ENCODE assay signal across 8 cellular contexts in the genomic region with DNA sequence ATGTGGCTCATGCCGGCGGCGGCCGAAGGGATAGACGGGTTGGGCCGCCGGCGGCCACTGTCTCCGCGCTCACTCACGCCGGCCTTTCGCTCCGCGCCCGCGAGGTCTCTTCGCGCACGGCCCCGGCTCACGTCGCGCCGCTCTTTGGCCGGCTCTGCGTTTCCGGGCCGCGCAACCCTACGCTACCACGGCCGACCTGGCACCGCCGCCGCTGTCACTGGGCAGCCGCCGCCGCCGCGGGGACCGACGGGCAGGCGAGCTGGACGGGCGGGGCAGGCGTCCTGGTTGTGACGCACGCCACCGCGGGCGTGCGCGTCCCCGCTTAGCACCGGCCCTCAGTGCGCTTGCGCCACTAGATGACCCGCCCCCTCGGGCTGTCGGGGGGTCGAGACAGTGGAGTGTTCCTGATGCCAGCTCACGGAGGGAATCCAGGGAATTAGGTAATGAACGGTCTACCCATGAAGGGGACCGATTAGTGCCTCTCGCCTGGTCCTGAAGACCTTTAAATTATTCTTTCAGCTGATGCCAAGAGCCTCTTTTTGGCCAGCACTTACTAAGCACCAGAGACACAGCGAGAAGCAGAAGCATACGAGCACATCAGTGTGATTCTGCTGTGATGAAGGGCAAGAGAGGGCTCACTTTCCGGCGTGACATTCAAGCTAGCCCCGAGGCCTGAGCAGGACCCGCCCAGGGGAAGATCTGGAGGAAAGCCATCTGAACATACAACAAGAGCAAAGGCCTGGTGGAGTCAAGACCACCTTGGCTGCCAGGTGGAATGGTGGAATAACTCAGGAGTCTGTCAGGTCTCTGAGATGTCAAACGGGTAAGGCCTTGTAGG. TPM values are rescaled to one million over a fixed set of nuclear protein-coding genes. Genes with fewer than 3 reads are reported as not detected.
DNase-seq lines count a peak whose midpoint lies in the region; ATAC-seq and TF ChIP-seq lines count a peak whose summit lies in the region.

A gene (minus strand): TSS at position 289 of the 838 bp plus-strand sequence. CDS start 278 bp downstream, at position 11.

- H3K4me1 Mint-ChIP-seq in activated CD4-positive, alpha-beta T cell treated with anti-CD3 and anti-CD28 coated beads for 36 hours: peaks cover 26% of the 10 kb centered on the region
- H3K4me1 Mint-ChIP-seq in chondrocyte (ENCODE audit: low read depth): peaks cover 29% of the 10 kb centered on the region

- no peaks in the 10 kb centered on the region for H3K27me3 Mint-ChIP-seq in activated CD4-positive, alpha-beta T cell treated with anti-CD3 and anti-CD28 coated beads for 36 hours
- H3K27me3 Mint-ChIP-seq in chondrocyte (ENCODE audit: low read depth): no peaks in the 10 kb centered on the region

- peaks cover 6% of the 10 kb centered on the region for H3K36me3 Mint-ChIP-seq in activated CD4-positive, alpha-beta T cell treated with anti-CD3 and anti-CD28 coated beads for 36 hours (ENCODE audit: low read depth)
- H3K36me3 Mint-ChIP-seq in chondrocyte (ENCODE audit: low read depth): peaks cover 2% of the 10 kb centered on the region

- H3K27ac Mint-ChIP-seq in activated CD4-positive, alpha-beta T cell treated with anti-CD3 and anti-CD28 coated beads for 36 hours: peak within 1 kb of the TSS; percentile 87
- peak within 1 kb of the TSS; percentile 89 for H3K27ac Mint-ChIP-seq in chondrocyte (ENCODE audit: unreplicated experiment)

- no peaks in the 10 kb centered on the region for H3K9me3 Mint-ChIP-seq in activated CD4-positive, alpha-beta T cell treated with anti-CD3 and anti-CD28 coated beads for 36 hours (ENCODE audit: low read depth)
- no peaks in the 10 kb centered on the region for H3K9me3 Mint-ChIP-seq in chondrocyte (ENCODE audit: low read depth)

- H3K4me3 ChIP-seq in AG09309 (ENCODE audit: control insufficient read depth, low read depth, low read length) (peak within 1 kb of the TSS; percentile 83), kidney epithelial cell (ENCODE audit: low read depth, low read length) (peak within 1 kb of the TSS; percentile 77)

- intact Hi-C loops in activated CD4-positive, alpha-beta T cell treated with anti-CD3 and anti-CD28 coated beads for 36 hours (cut with DNase I, micrococcal nuclease): loop anchor here (1.0 to 10.0 kb wide), 13 partner anchors 35 to 1377 kb away; a partner anchor contains a TSS

- DNase-seq in AG09309 (ENCODE audit: low read depth) (peak; percentile 39), NCI-H460 (ENCODE audit: extremely low read depth, low read depth) (peak; percentile 77), chondrocyte (ENCODE audit: low spot score) (peak; percentile 93), kidney epithelial cell (ENCODE audit: low read depth) (no peak)
- peak; percentile 89 for DNase-seq in activated CD4-positive, alpha-beta T cell treated with anti-CD3 and anti-CD28 coated beads for 36 hours
- DNase-seq in stimulated activated CD4-positive, alpha-beta T cell treated with anti-CD3 and anti-CD28 coated beads, Interleukin-15, amount 100 ng/mL, for 1 hour (ENCODE audit: low read depth in 1 of 2, low spot score in 1 of 2): peak; percentile 65 to 71

- TF ChIP-seq POLR2A in GM18951 (IDR thresholded peaks at IDR 0.05; ENCODE audit: extremely low read depth, insufficient read depth, insufficient read length): peak; percentile 85

- H3K4me3 Mint-ChIP-seq in activated CD4-positive, alpha-beta T cell treated with anti-CD3 and anti-CD28 coated beads for 36 hours: peak within 1 kb of the TSS; percentile 82
- H3K4me3 Mint-ChIP-seq in chondrocyte (ENCODE audit: unreplicated experiment): peak within 1 kb of the TSS; percentile 85

- H3K36me3 ChIP-seq in kidney epithelial cell (ENCODE audit: control insufficient read depth, insufficient read depth, low read length): no peaks in the 10 kb centered on the region

- CTCF ChIA-PET in activated CD4-positive, alpha-beta T cell treated with anti-CD3 and anti-CD28 coated beads for 36 hours (lab: Charles Lee): interaction anchor here (0.5 to 1.1 kb wide), 4 partner anchors 50 to 168 kb away, joined by 3 read pairs; a partner anchor contains a TSS

- POLR2A ChIA-PET in activated CD4-positive, alpha-beta T cell treated with anti-CD3 and anti-CD28 coated beads for 36 hours (lab: Charles Lee): interaction anchor here (2.1 kb wide), 1 partner anchor 71 kb away, joined by 11 read pairs; a partner anchor contains a TSS

- ATAC-seq in HG03159 (IDR thresholded peaks at IDR 0.05; ENCODE audit: unreplicated experiment): peak; percentile 87
- peak; percentile 89 for ATAC-seq in activated CD4-positive, alpha-beta T cell treated with anti-CD3 and anti-CD28 coated beads for 36 hours

- in situ Hi-C loops in GM18951 (cut with MboI; ENCODE audit: low sequenced_read_pairs, unreplicated experiment): no loop called here

- TF ChIP-seq CTCF in AG09309 (IDR thresholded peaks at IDR 0.05; ENCODE audit: control insufficient read depth, insufficient read depth, low read depth, low read length, missing control alignments): no peak
- no peak for TF ChIP-seq CTCF in chondrocyte (IDR thresholded peaks at IDR 0.05)
- no peak for TF ChIP-seq CTCF in kidney epithelial cell (IDR thresholded peaks at IDR 0.05; ENCODE audit: insufficient read depth, low read length, poor library complexity, severe bottlenecking)

- no peaks in the 10 kb centered on the region for H3K27me3 ChIP-seq in kidney epithelial cell (ENCODE audit: control insufficient read depth, insufficient read depth, low read length)

RNA-seq across cellular contexts. Expression of the gene that starts here (rescaled TPM):
- total RNA-seq in NCI-H460 (2014; rRNA removed; shearing (Covaris generic)): 20.5 and 23.1 TPM in 2 replicates
- polyA plus RNA-seq in NCI-H460 (2014; cell fraction: nucleus; rRNA removed): 37.0 and 38.4 TPM in 2 replicates
- total RNA-seq in activated CD4-positive, alpha-beta T cell treated with anti-CD3 and anti-CD28 coated beads for 36 hours: 10 to 100 TPM; 28.7 to 35.2 TPM
- 66.5 to 75.5 TPM (median 73.3 TPM) in 3 replicates for total RNA-seq in chondrocyte
- 27.5 and 34.9 TPM in 2 replicates for total RNA-seq in kidney epithelial cell
